19 cellular contexts compared by ENCODE assay signal in genomic region chr20:23445596-23446217, GRCh38. TPM values are rescaled to one million over a fixed set of nuclear protein-coding genes. Genes with fewer than 3 reads are reported as not detected.
A peak's percentile ranks its signal among the peaks of the same experiment; 100 is the strongest.
DNase-seq lines count a peak whose midpoint lies in the region; ATAC-seq and TF ChIP-seq lines count a peak whose summit lies in the region.
"Had no signal": no experiment of that assay in that cellular context is flagged by ENCODE, and none has a peak within 500 bp of the region (broad histone marks: within the 10 kb centered on the region; RNA-seq: fewer than 3 reads in every experiment).

No MANE protein-coding gene starts in this region.

- DNase-seq in 8988T, result peak; percentile 64
- DNase-seq in GM23338 (ENCODE audit: low spot score), result no peak
- peak; percentile 73 for DNase-seq in amniotic epithelial cell (ENCODE audit: low read depth)
- DNase-seq in foreskin fibroblast, result peak; percentile 73 to 81
- DNase-seq in stimulated activated naive CD4-positive, alpha-beta T cell (lab: John Stamatoyannopoulos, UW), result no peak
- DNase-seq in activated naive CD4-positive, alpha-beta T cell treated with Interleukin-2 at 50 U/mL for 16 hours, result no peak
- DNase-seq: activated CD8-positive, alpha-beta T cell treated with anti-CD3 and anti-CD28 coated beads for 36 hours; activated naive CD4-positive, alpha-beta T cell treated with anti-CD3 and anti-CD28 coated beads, Interleukin-2, amount 50 U/mL, for 16 hours; DND-41; heart left ventricle; Karpas-422; NCI-H2081 treated with DMSO at 0.1 percent for 48 hours; ovary had no signal

- no peaks in the 10 kb centered on the region for H3K36me3 Mint-ChIP-seq in GM23338 (ENCODE audit: low read depth)

- no peak overlapping the region for H3K27ac ChIP-seq in GM23338 (ENCODE audit: low read depth)
- H3K27ac ChIP-seq: heart left ventricle, ovary, uterus had no signal

- H3K79me2 ChIP-seq in GM23338 (replicated peaks; ENCODE audit: insufficient read depth), result no peaks in the 10 kb centered on the region

- no peaks in the 10 kb centered on the region for H3K36me3 ChIP-seq in GM23338 (ENCODE audit: insufficient read depth)
- H3K36me3 ChIP-seq: heart left ventricle, ovary, uterus had no signal

- no peaks in the 10 kb centered on the region for H3K27me3 ChIP-seq in GM23338 (ENCODE audit: insufficient read depth)
- H3K27me3 ChIP-seq: heart left ventricle, ovary, uterus had no signal

- H3K4me1 Mint-ChIP-seq in GM23338, result peaks cover 4% of the 10 kb centered on the region; the same call in 2 of the 3 replicates

- H2AFZ ChIP-seq in GM23338, result 0 out of 2 replicates have a peak overlapping the region, but pooled peaks have one; percentile 32

- H3K9me3 Mint-ChIP-seq in GM23338, result no peaks in the 10 kb centered on the region
- H3K9me3 Mint-ChIP-seq: activated CD8-positive, alpha-beta T cell treated with anti-CD3 and anti-CD28 coated beads for 36 hours; T-helper 1 cell treated with Interleukin-12 subunit alpha and Interleukin-12 subunit beta and Interleukin-4 antibody, amounts not matched to agents 30 μg/mL and 1 μg/mL, for 36 hours had no signal

- H3K27me3 Mint-ChIP-seq in GM23338 (ENCODE audit: insufficient read depth, low read depth, poor library complexity), result peaks cover 2% of the 10 kb centered on the region
- H3K27me3 Mint-ChIP-seq: activated CD8-positive, alpha-beta T cell treated with anti-CD3 and anti-CD28 coated beads for 36 hours had no signal

- H3K27ac Mint-ChIP-seq in GM23338, result no peak overlapping the region
- H3K27ac Mint-ChIP-seq: activated CD8-positive, alpha-beta T cell treated with anti-CD3 and anti-CD28 coated beads for 36 hours; T-helper 1 cell treated with Interleukin-12 subunit alpha and Interleukin-12 subunit beta and Interleukin-4 antibody, amounts not matched to agents 30 μg/mL and 1 μg/mL, for 36 hours had no signal

- H3K9me2 ChIP-seq in GM23338 (ENCODE audit: insufficient read depth), result no peaks in the 10 kb centered on the region

- no peaks in the 10 kb centered on the region for H4K20me1 ChIP-seq in GM23338 (replicated peaks; ENCODE audit: insufficient read depth)

- no peak overlapping the region for H3K4me2 ChIP-seq in GM23338

- H3K4me3 Mint-ChIP-seq in GM23338, result no peak overlapping the region
- H3K4me3 Mint-ChIP-seq: activated CD8-positive, alpha-beta T cell treated with anti-CD3 and anti-CD28 coated beads for 36 hours; T-helper 1 cell treated with Interleukin-12 subunit alpha and Interleukin-12 subunit beta and Interleukin-4 antibody, amounts not matched to agents 30 μg/mL and 1 μg/mL, for 36 hours had no signal

- H3F3A ChIP-seq in GM23338 (replicated peaks; ENCODE audit: low read depth), result no peaks in the 10 kb centered on the region

- no peak for ATAC-seq in GM23338
- no peak for ATAC-seq in GM21390 (IDR thresholded peaks at IDR 0.05; ENCODE audit: unreplicated experiment)
- ATAC-seq in GM19035 (IDR thresholded peaks at IDR 0.05; ENCODE audit: unreplicated experiment), result no peak

- no peak overlapping the region for H3K4me3 ChIP-seq in GM23338
- no peak overlapping the region for H3K4me3 ChIP-seq in foreskin fibroblast (ENCODE audit: low read depth in 1 of 2, low read length in 2 of 2)
- H3K4me3 ChIP-seq: heart left ventricle, lung, ovary, uterus had no signal

- no peak for TF ChIP-seq CTCF in GM23338 (conservative IDR thresholded peaks at IDR 0.05; ENCODE audit: low read depth in 2 of 2)
- TF ChIP-seq CTCF in foreskin fibroblast (IDR thresholded peaks at IDR 0.05; ENCODE audit: low read depth, low read length), result no peak

- H3K4me1 ChIP-seq in GM23338 (ENCODE audit: insufficient read depth), result no peaks in the 10 kb centered on the region
- H3K4me1 ChIP-seq: heart left ventricle, uterus had no signal

TF ChIP-seq in GM23338, 12 proteins besides CTCF, POLR2A, EP300 and RAD21 (continues in another document):
- TF ChIP-seq NANOG (IDR thresholded peaks at IDR 0.05; ENCODE audit: borderline replicate concordance) (no peak), POLR2AphosphoS5 (IDR thresholded peaks at IDR 0.05; ENCODE audit: low read depth) (no peak), CREB1 (CRISPR knock-in tag; IDR thresholded peaks at IDR 0.05; ENCODE audit: low read depth) (no peak), ZNF331 (CRISPR knock-in tag; IDR thresholded peaks at IDR 0.05; ENCODE audit: low read depth) (no peak), EZH2phosphoT487 (IDR thresholded peaks at IDR 0.05; ENCODE audit: unreplicated experiment) (no peak), EZH2 (IDR thresholded peaks at IDR 0.05; ENCODE audit: low read depth, unreplicated experiment) (no peak), REST (IDR thresholded peaks at IDR 0.05; ENCODE audit: unreplicated experiment) (no peak), STAT1 (IDR thresholded peaks at IDR 0.05; ENCODE audit: unreplicated experiment) (no peak), JUNB (IDR thresholded peaks at IDR 0.05; ENCODE audit: unreplicated experiment) (no peak), ZNF114 (CRISPR knock-in tag; IDR thresholded peaks at IDR 0.05) (no peak), ETS1 (IDR thresholded peaks at IDR 0.05) (no peak)

RNA-seq across cellular contexts. Expression of gene CSTL1, which starts 6.2 kb away (rescaled TPM):
- not detected in 2 replicates for total RNA-seq in GM23338 (2014; rRNA removed; shearing (Covaris generic))
- polyA plus RNA-seq in GM23338 (2016; fragmentation: Nextera tagmentation; extraction: Ambion mirVana), result not detected in 2 replicates
- total RNA-seq: activated CD8-positive, alpha-beta T cell treated with anti-CD3 and anti-CD28 coated beads for 36 hours; dermis microvascular lymphatic vessel endothelial cell; heart left ventricle; lung; ovary; uterus had no signal
- polyA plus RNA-seq: heart left ventricle, lung, ovary had no signal

RNA-seq across cellular contexts. Expression of gene CST11, which starts 7.0 kb away (rescaled TPM):
- not detected in 2 replicates for total RNA-seq in GM23338 (2014; rRNA removed; shearing (Covaris generic))
- polyA plus RNA-seq in GM23338 (2016; fragmentation: Nextera tagmentation; extraction: Ambion mirVana), result 0.73 TPM in 1 of 2 replicates, not detected in the other
- total RNA-seq: activated CD8-positive, alpha-beta T cell treated with anti-CD3 and anti-CD28 coated beads for 36 hours; dermis microvascular lymphatic vessel endothelial cell; heart left ventricle; lung; ovary; uterus had no signal
- polyA plus RNA-seq: heart left ventricle, lung, ovary had no signal

RNA-seq across cellular contexts. Expression of gene NAPB, which starts 24.4 kb away (rescaled TPM):
- 12.9 and 18.1 TPM in 2 replicates for total RNA-seq in GM23338 (2014; rRNA removed; shearing (Covaris generic))
- polyA plus RNA-seq in GM23338 (2016; fragmentation: Nextera tagmentation; extraction: Ambion mirVana), result 7.3 and 8.1 TPM in 2 replicates

RNA-seq across cellular contexts. Expression of gene CST8, which starts 45.2 kb away (rescaled TPM):
- total RNA-seq in GM23338 (2014; rRNA removed; shearing (Covaris generic)), result not detected in 2 replicates
- polyA plus RNA-seq in GM23338 (2016; fragmentation: Nextera tagmentation; extraction: Ambion mirVana), result not detected in 2 replicates
- total RNA-seq: activated CD8-positive, alpha-beta T cell treated with anti-CD3 and anti-CD28 coated beads for 36 hours; dermis microvascular lymphatic vessel endothelial cell; heart left ventricle; lung; ovary; uterus had no signal
- polyA plus RNA-seq: heart left ventricle, lung, ovary had no signal

Comparison
In these comparisons a context has a peak if more than half of its experiments do, and no peak if none do; other contexts are left out.
1. DNase-seq: peak in 8988T (single experiment), amniotic epithelial cell (single experiment) and foreskin fibroblast (2 of 2); none in GM23338 (single experiment), stimulated activated naive CD4-positive, alpha-beta T cell (0 of 6) and activated naive CD4-positive, alpha-beta T cell treated with Interleukin-2 at 50 U/mL for 16 hours (single experiment).